15 cellular contexts compared by ENCODE assay signal in genomic region chrX:106608016-106608415, GRCh38. TPM values are rescaled to one million over a fixed set of nuclear protein-coding genes. Genes with fewer than 3 reads are reported as not detected.
DNase-seq lines count a peak whose midpoint lies in the region; ATAC-seq, FAIRE-seq and TF ChIP-seq lines count a peak whose summit lies in the region.
"Had no signal": no experiment of that assay in that cellular context is flagged by ENCODE, and none has a peak within 500 bp of the region (broad histone marks: within the 10 kb centered on the region; RNA-seq: fewer than 3 reads in every experiment).

No MANE protein-coding gene starts in this region.

- H3K4me1 ChIP-seq in mammary epithelial cell (ENCODE audit: insufficient read depth, low read length) (no peaks in the 10 kb centered on the region), breast epithelium (no peaks in the 10 kb centered on the region), astrocyte (ENCODE audit: insufficient read depth, low read length) (no peaks in the 10 kb centered on the region)
- H3K4me1 ChIP-seq: BE2C, right atrium auricular region had no signal

- no peaks in the 10 kb centered on the region for H3K36me3 Mint-ChIP-seq in astrocyte (ENCODE audit: low read depth, unreplicated experiment)
- no peaks in the 10 kb centered on the region for H3K36me3 Mint-ChIP-seq in activated T-helper 1 cell treated with anti-CD3 and anti-CD28 coated beads, Interleukin-12 subunit alpha, Interleukin-12 subunit beta, Interleukin-2, Interleukin-4 antibody, amounts not matched to agents 30 ng/mL and 10 ng/mL and 1 ng/mL, durations not matched to agents 14 hours and 24 hours and 36 hours (ENCODE audit: low read depth)
- H3K36me3 Mint-ChIP-seq: IgD-negative memory B cell had no signal

- no peaks in the 10 kb centered on the region for H4K20me1 ChIP-seq in mammary epithelial cell (ENCODE audit: insufficient read depth, low read length)
- H4K20me1 ChIP-seq in astrocyte (ENCODE audit: insufficient read depth, low read length) = no peaks in the 10 kb centered on the region

- H2AFZ ChIP-seq in mammary epithelial cell (ENCODE audit: low read depth, low read length) (no peak overlapping the region), astrocyte (ENCODE audit: low read depth, low read length) (no peak overlapping the region)

- H3K27ac ChIP-seq in mammary epithelial cell (ENCODE audit: insufficient read depth, low read depth, low read length) (no peak overlapping the region), breast epithelium (no peak overlapping the region), astrocyte (ENCODE audit: low read depth, low read length) (no peak overlapping the region), RWPE1 (no peak overlapping the region)
- H3K27ac ChIP-seq: right atrium auricular region, stomach had no signal

- H3K9ac ChIP-seq in mammary epithelial cell (ENCODE audit: insufficient read depth, low read length) (no peak overlapping the region), astrocyte (ENCODE audit: low read length) (no peak overlapping the region)

- peaks cover 5% of the 10 kb centered on the region for H3K4me1 Mint-ChIP-seq in astrocyte (ENCODE audit: low read depth, unreplicated experiment)
- peaks cover 22% of the 10 kb centered on the region for H3K4me1 Mint-ChIP-seq in activated T-helper 1 cell treated with anti-CD3 and anti-CD28 coated beads, Interleukin-12 subunit alpha, Interleukin-12 subunit beta, Interleukin-2, Interleukin-4 antibody, amounts not matched to agents 30 ng/mL and 10 ng/mL and 1 ng/mL, durations not matched to agents 14 hours and 24 hours and 36 hours (ENCODE audit: low read depth)

- WGBS in mammary epithelial cell (ENCODE audit: low coverage, missing lambda C conversion rate) = 43% methylated on average over 6 of the region's 6 CpGs

- POLR2A ChIA-PET in RWPE1 (lab: Yijun Ruan, JAX; ENCODE audit: low non-redundant PET) = no interaction called here

- no peak overlapping the region for H3K4me3 ChIP-seq in mammary epithelial cell (replicated peaks in 1 of 3; ENCODE audit: insufficient read depth in 1 of 3, low read depth in 2 of 3, low read length in 3 of 3)
- H3K4me3 ChIP-seq in breast epithelium = no peak overlapping the region
- no peak overlapping the region for H3K4me3 ChIP-seq in astrocyte (ENCODE audit: insufficient read depth, low read depth, low read length)
- H3K4me3 ChIP-seq: right atrium auricular region, stomach had no signal

- H3K27me3 ChIP-seq in mammary epithelial cell (ENCODE audit: insufficient read depth, low read length) = no peaks in the 10 kb centered on the region
- H3K27me3 ChIP-seq in breast epithelium = peaks cover 0 to 38% of the 10 kb centered on the region in 2 donors
- no peaks in the 10 kb centered on the region for H3K27me3 ChIP-seq in astrocyte (ENCODE audit: insufficient read depth, low read length)
- H3K27me3 ChIP-seq: right atrium auricular region had no signal

- dilution Hi-C loops in mammary epithelial cell (cut with HindIII; ENCODE audit: low sequenced_read_pairs) = no loop called here

- no peaks in the 10 kb centered on the region for H3K36me3 ChIP-seq in mammary epithelial cell (ENCODE audit: insufficient read depth, low read length)
- no peaks in the 10 kb centered on the region for H3K36me3 ChIP-seq in breast epithelium
- H3K36me3 ChIP-seq in astrocyte (ENCODE audit: insufficient read depth, low read length) = no peaks in the 10 kb centered on the region
- H3K36me3 ChIP-seq: BE2C, right atrium auricular region, stomach had no signal

- no peak overlapping the region for H3K27ac Mint-ChIP-seq in astrocyte (ENCODE audit: unreplicated experiment)
- H3K27ac Mint-ChIP-seq in activated T-helper 1 cell treated with anti-CD3 and anti-CD28 coated beads, Interleukin-12 subunit alpha, Interleukin-12 subunit beta, Interleukin-2, Interleukin-4 antibody, amounts not matched to agents 30 ng/mL and 10 ng/mL and 1 ng/mL, durations not matched to agents 14 hours and 24 hours and 36 hours = no peak overlapping the region
- H3K27ac Mint-ChIP-seq: activated naive CD4-positive, alpha-beta T cell treated with anti-CD3 and anti-CD28 coated beads, Interleukin-2, amount 50 U/mL, for 72 hours; IgD-negative memory B cell; nephron had no signal

- no peak overlapping the region for H3K4me3 Mint-ChIP-seq in astrocyte (ENCODE audit: unreplicated experiment)
- no peak overlapping the region for H3K4me3 Mint-ChIP-seq in activated T-helper 1 cell treated with anti-CD3 and anti-CD28 coated beads, Interleukin-12 subunit alpha, Interleukin-12 subunit beta, Interleukin-2, Interleukin-4 antibody, amounts not matched to agents 30 ng/mL and 10 ng/mL and 1 ng/mL, durations not matched to agents 14 hours and 24 hours and 36 hours
- H3K4me3 Mint-ChIP-seq: IgD-negative memory B cell, nephron had no signal

- no peaks in the 10 kb centered on the region for H3K9me3 Mint-ChIP-seq in astrocyte (ENCODE audit: unreplicated experiment)
- no peaks in the 10 kb centered on the region for H3K9me3 Mint-ChIP-seq in activated T-helper 1 cell treated with anti-CD3 and anti-CD28 coated beads, Interleukin-12 subunit alpha, Interleukin-12 subunit beta, Interleukin-2, Interleukin-4 antibody, amounts not matched to agents 30 ng/mL and 10 ng/mL and 1 ng/mL, durations not matched to agents 14 hours and 24 hours and 36 hours
- H3K9me3 Mint-ChIP-seq: activated naive CD4-positive, alpha-beta T cell treated with anti-CD3 and anti-CD28 coated beads, Interleukin-2, amount 50 U/mL, for 72 hours; IgD-negative memory B cell had no signal

- no peak for TF ChIP-seq CTCF in mammary epithelial cell (conservative IDR thresholded peaks at IDR 0.05 in 1 of 2, IDR thresholded peaks at IDR 0.05 in 1 of 2; ENCODE audit: extremely low read depth in 1 of 2, insufficient read depth in 1 of 2, low read depth in 1 of 2, low read length in 2 of 2)
- TF ChIP-seq CTCF in breast epithelium (IDR thresholded peaks at IDR 0.05) = no peak
- TF ChIP-seq CTCF in astrocyte (IDR thresholded peaks at IDR 0.05; ENCODE audit: insufficient read depth, low read depth, low read length) = no peak
- no peak for TF ChIP-seq CTCF in RWPE1 (conservative IDR thresholded peaks at IDR 0.05; ENCODE audit: low read depth)

- no peaks in the 10 kb centered on the region for H3K27me3 Mint-ChIP-seq in astrocyte (ENCODE audit: low read depth, unreplicated experiment)
- H3K27me3 Mint-ChIP-seq in activated T-helper 1 cell treated with anti-CD3 and anti-CD28 coated beads, Interleukin-12 subunit alpha, Interleukin-12 subunit beta, Interleukin-2, Interleukin-4 antibody, amounts not matched to agents 30 ng/mL and 10 ng/mL and 1 ng/mL, durations not matched to agents 14 hours and 24 hours and 36 hours (ENCODE audit: insufficient read depth) = peaks cover 2% of the 10 kb centered on the region
- H3K27me3 Mint-ChIP-seq: IgD-negative memory B cell had no signal

- H3K79me2 ChIP-seq in mammary epithelial cell (ENCODE audit: insufficient read depth, low read length) = no peaks in the 10 kb centered on the region
- no peaks in the 10 kb centered on the region for H3K79me2 ChIP-seq in astrocyte (ENCODE audit: insufficient read depth, low read length)

- no peak for ATAC-seq in HG02798 (IDR thresholded peaks at IDR 0.05; ENCODE audit: poor library complexity, unreplicated experiment)

- H3K9me3 ChIP-seq in mammary epithelial cell (replicated peaks; ENCODE audit: insufficient read depth, low read length) = no peaks in the 10 kb centered on the region
- H3K9me3 ChIP-seq in breast epithelium = no peaks in the 10 kb centered on the region
- no peaks in the 10 kb centered on the region for H3K9me3 ChIP-seq in astrocyte (ENCODE audit: insufficient read depth, low read depth, low read length)
- H3K9me3 ChIP-seq: BE2C, right atrium auricular region had no signal

- H3K4me2 ChIP-seq in mammary epithelial cell (ENCODE audit: insufficient read depth, low read depth, low read length) = no peak overlapping the region
- no peak overlapping the region for H3K4me2 ChIP-seq in astrocyte (ENCODE audit: low read length)

- BruUV-seq in mammary epithelial cell (replicated peaks; lab: Mats Ljungman, UMichigan) = no TSS peak

- DNase-seq in mammary epithelial cell (peak; percentile 9), breast epithelium (ENCODE audit: low spot score in 2 of 2) (no peak), NCI-H2227 (lab: John Stamatoyannopoulos, UW; ENCODE audit: unreplicated experiment) (peak; percentile 69), astrocyte (ENCODE audit: low read depth) (no peak), RWPE1 (ENCODE audit: low spot score) (no peak), mucosa of gallbladder (ENCODE audit: low spot score) (no peak)
- no peak for DNase-seq in activated T-helper 1 cell treated with anti-CD3 and anti-CD28 coated beads, Interleukin-12 subunit alpha, Interleukin-12 subunit beta, Interleukin-2, Interleukin-4 antibody, amounts not matched to agents 30 ng/mL and 10 ng/mL and 1 ng/mL, durations not matched to agents 14 hours and 24 hours and 36 hours (ENCODE audit: low spot score)
- DNase-seq: activated CD4-positive, CD25-positive, alpha-beta regulatory T cell treated with anti-CD3 and anti-CD28 coated beads, Interleukin-2, amount 50 U/mL, for 72 hours; BE2C; stomach had no signal

- intact Hi-C loops in mammary epithelial cell (cut with micrococcal nuclease) (no loop called here), breast epithelium (cut with DNase I; ENCODE audit: low total_unique reads) (no loop called here)
- intact Hi-C loops in activated T-helper 1 cell treated with anti-CD3 and anti-CD28 coated beads, Interleukin-12 subunit alpha, Interleukin-12 subunit beta, Interleukin-2, Interleukin-4 antibody, amounts not matched to agents 30 ng/mL and 10 ng/mL and 1 ng/mL, durations not matched to agents 14 hours and 24 hours and 36 hours (cut with micrococcal nuclease) = no loop called here

- CTCF ChIA-PET in mammary epithelial cell (lab: Charles Lee; ENCODE audit: low non-redundant PET) = no interaction called here
- CTCF ChIA-PET in RWPE1 (lab: Yijun Ruan, JAX) = no interaction called here

- no peak for TF ChIP-seq POLR2A in breast epithelium (IDR thresholded peaks at IDR 0.05)

- in situ Hi-C loops in mammary epithelial cell (cut with MboI; ENCODE audit: low sequenced_read_pairs in 2 of 2) = loop anchor here in 1 of 2 donors (25.0 kb wide), 1 partner anchor 179 kb away; no protein-coding TSS in a partner anchor

- FAIRE-seq in astrocyte (lab: Jason Lieb, UNC) = peak; percentile 41

RNA-seq across cellular contexts. Expression of gene RADX, which starts 3.8 kb away (rescaled TPM):
- total RNA-seq in mammary epithelial cell (1 to 10 TPM; 3.9 to 5.2 TPM), breast epithelium (1 to 10 TPM; 3.8 to 5.6 (median 4.2) TPM), astrocyte (3.0 and 3.9 TPM in 2 replicates), mucosa of gallbladder (1.7 TPM)
- polyA plus RNA-seq in mammary epithelial cell = 2.8 TPM
- polyA minus RNA-seq in mammary epithelial cell = 2.3 TPM
- total RNA-seq in activated T-helper 1 cell treated with anti-CD3 and anti-CD28 coated beads, Interleukin-12 subunit alpha, Interleukin-12 subunit beta, Interleukin-2, Interleukin-4 antibody, amounts not matched to agents 30 ng/mL and 10 ng/mL and 1 ng/mL, durations not matched to agents 14 hours and 24 hours and 36 hours = 5.6 and 6.3 TPM in 2 replicates

Comparison
In these comparisons a context has a peak if more than half of its experiments do, and no peak if none do; other contexts are left out.
1. DNase-seq: peak in mammary epithelial cell (single experiment) and NCI-H2227 (single experiment); none in breast epithelium (0 of 2), astrocyte (single experiment), RWPE1 (single experiment), activated T-helper 1 cell treated with anti-CD3 and anti-CD28 coated beads, Interleukin-12 subunit alpha, Interleukin-12 subunit beta, Interleukin-2, Interleukin-4 antibody, amounts not matched to agents 30 ng/mL and 10 ng/mL and 1 ng/mL, durations not matched to agents 14 hours and 24 hours and 36 hours (single experiment) and mucosa of gallbladder (single experiment).